Comparison of ENCODE assay signal across 11 cellular contexts in genomic region chr2:20231632-20232031, GRCh38. TPM values are rescaled to one million over a fixed set of nuclear protein-coding genes. Genes with fewer than 3 reads are reported as not detected.
DNase-seq lines count a peak whose midpoint lies in the region; ATAC-seq, FAIRE-seq and TF ChIP-seq lines count a peak whose summit lies in the region.
"Had no signal": no experiment of that assay in that cellular context is flagged by ENCODE, and none has a peak within 500 bp of the region (broad histone marks: within the 10 kb centered on the region; RNA-seq: fewer than 3 reads in every experiment).

No MANE protein-coding gene starts in this region.

- TF ChIP-seq CTCF in fibroblast of mammary gland (conservative IDR thresholded peaks at IDR 0.05; ENCODE audit: control insufficient read depth, insufficient read depth, low read depth, low read length) (no peak), transverse colon (IDR thresholded peaks at IDR 0.05) (no peak)

- H3K27me3 Mint-ChIP-seq in activated T-cell treated with anti-CD3 and anti-CD28 coated beads, Interleukin-2, amount 50 U/mL, for 24 hours: peaks cover 49% of the 10 kb centered on the region

- no peaks in the 10 kb centered on the region for H3K4me1 Mint-ChIP-seq in activated T-cell treated with anti-CD3 and anti-CD28 coated beads, Interleukin-2, amount 50 U/mL, for 24 hours (ENCODE audit: low read depth)
- H3K4me1 Mint-ChIP-seq: brain had no signal

- H3K4me3 ChIP-seq in fibroblast of mammary gland (ENCODE audit: control insufficient read depth, low read depth, low read length) (no peak overlapping the region), transverse colon (no peak overlapping the region)

- H3K4me1 ChIP-seq in transverse colon: peaks cover 0 to 22% (median 9%) of the 10 kb centered on the region in 4 donors
- H3K4me1 ChIP-seq: BE2C had no signal

- no peaks in the 10 kb centered on the region for H3K36me3 ChIP-seq in transverse colon
- H3K36me3 ChIP-seq: BE2C had no signal

- H3K27ac ChIP-seq in transverse colon: peak overlapping the region; percentile 66 to 80 (median 76)

- ATAC-seq in HG02970 (IDR thresholded peaks at IDR 0.05; ENCODE audit: low FRiP score, unreplicated experiment) (no peak), HG03432 (IDR thresholded peaks at IDR 0.05; ENCODE audit: unreplicated experiment) (no peak), HG03097 (IDR thresholded peaks at IDR 0.05; ENCODE audit: low FRiP score, unreplicated experiment) (no peak)

- no peaks in the 10 kb centered on the region for H3K36me3 Mint-ChIP-seq in activated T-cell treated with anti-CD3 and anti-CD28 coated beads, Interleukin-2, amount 50 U/mL, for 24 hours (ENCODE audit: low read depth)
- H3K36me3 Mint-ChIP-seq: brain had no signal

- WGBS in transverse colon (ENCODE audit: low coverage in 1 of 2), 2 donors: 46% methylated on average over 5 of the region's 5 CpGs; no CpG with 5 or more reads in 1 of the 2 donors

- H3K9me3 Mint-ChIP-seq in activated T-cell treated with anti-CD3 and anti-CD28 coated beads, Interleukin-2, amount 50 U/mL, for 24 hours: no peaks in the 10 kb centered on the region

- H3K9me3 ChIP-seq in transverse colon: no peaks in the 10 kb centered on the region
- H3K9me3 ChIP-seq: BE2C had no signal

- peak; percentile 69 for TF ChIP-seq POLR2A in transverse colon (IDR thresholded peaks at IDR 0.05)

- H3K4me3 Mint-ChIP-seq in activated T-cell treated with anti-CD3 and anti-CD28 coated beads, Interleukin-2, amount 50 U/mL, for 24 hours: no peak overlapping the region
- H3K4me3 Mint-ChIP-seq: brain had no signal

- H3K27ac Mint-ChIP-seq in activated T-cell treated with anti-CD3 and anti-CD28 coated beads, Interleukin-2, amount 50 U/mL, for 24 hours: no peak overlapping the region
- H3K27ac Mint-ChIP-seq: brain had no signal

- peak; percentile 54 for FAIRE-seq in RCC 7860 (lab: Jason Lieb, UNC)
- FAIRE-seq: TTC549 had no signal

- intact Hi-C loops in transverse colon (cut with DNase I; ENCODE audit: low total_unique reads): no loop called here

- peak; percentile 3 for DNase-seq in activated T-cell treated with anti-CD3 and anti-CD28 coated beads, Interleukin-2, amount 50 U/mL, for 24 hours
- DNase-seq in activated T-cell treated with anti-CD3 and anti-CD28 coated beads, Interleukin-2, amount 50 U/mL, for 1 hour: no peak
- peak; percentile 89 for DNase-seq in RCC 7860 (ENCODE audit: low spot score)
- DNase-seq in fibroblast of mammary gland (ENCODE audit: low read depth): peak; percentile 67
- DNase-seq in transverse colon: peak; percentile 90
- DNase-seq: BE2C had no signal

- in situ Hi-C loops in transverse colon (cut with MboI; ENCODE audit: low pct_ligation_motif_present in 1 of 4, low pct_unique_long_range_greater_than_20kb in 1 of 4, low sequenced_read_pairs in 3 of 4): no loop called here

- no peak for TF ChIP-seq EP300 in transverse colon (IDR thresholded peaks at IDR 0.05; ENCODE audit: low read depth)

- no peaks in the 10 kb centered on the region for H3K27me3 ChIP-seq in transverse colon
- H3K27me3 ChIP-seq: BE2C had no signal

RNA-seq across cellular contexts. Expression of gene SDC1, which starts 6.7 kb away (rescaled TPM):
- total RNA-seq in transverse colon: 100 to 1,000 TPM; 103 to 192 (median 127) TPM
